10 cellular contexts compared by ENCODE assay signal in genomic region chr6:24064106-24064505, GRCh38.
DNase-seq lines count a peak whose midpoint lies in the region; ATAC-seq, FAIRE-seq and TF ChIP-seq lines count a peak whose summit lies in the region.
"Had no signal": no experiment of that assay in that cellular context is flagged by ENCODE, and none has a peak within 500 bp of the region (broad histone marks: within the 10 kb centered on the region; RNA-seq: fewer than 3 reads in every experiment).

No MANE protein-coding gene starts in this region.

- H3K27me3 ChIP-seq in left lung = no peaks in the 10 kb centered on the region

- ATAC-seq in left lung = peak; percentile 46
- ATAC-seq in HG02798 (IDR thresholded peaks at IDR 0.05; ENCODE audit: poor library complexity, unreplicated experiment) = no peak
- ATAC-seq in T-cell (replicated peaks in 1 of 4) = no peak
- no peak for ATAC-seq in left cardiac atrium
- ATAC-seq: Right ventricle myocardium inferior had no signal

- no peaks in the 10 kb centered on the region for H3K4me1 ChIP-seq in left lung

- peaks cover 0 to 4% of the 10 kb centered on the region in 2 donors for H3K9me3 ChIP-seq in left lung

- no peaks in the 10 kb centered on the region for H3K36me3 Mint-ChIP-seq in T-cell

- H3K4me3 ChIP-seq in Jurkat, Clone E6-1 (ENCODE audit: low read length) = no peak overlapping the region
- H3K4me3 ChIP-seq in left lung (no peak overlapping the region), coronary artery (no peak overlapping the region)

- POLR2A ChIA-PET in T-cell (lab: Charles Lee) = no interaction called here

- TF ChIP-seq CTCF in D721Med (IDR thresholded peaks at IDR 0.05; ENCODE audit: insufficient read depth, missing control alignments) (peak; percentile 74), left lung (IDR thresholded peaks at IDR 0.05) (no peak), coronary artery (IDR thresholded peaks at IDR 0.05) (no peak)

- DNase-seq in D721Med (ENCODE audit: insufficient read length, low spot score) = no peak
- peak; percentile 6 for DNase-seq in Jurkat, Clone E6-1 (ENCODE audit: low read depth, low spot score)
- DNase-seq in SK-N-DZ (ENCODE audit: low spot score) = peak; percentile 47
- DNase-seq in left lung = no peak
- no peak for DNase-seq in coronary artery (ENCODE audit: low spot score)
- no peak for DNase-seq in T-cell
- no peak for DNase-seq in left cardiac atrium

- H3K27ac ChIP-seq in left lung (no peak overlapping the region), coronary artery (no peak overlapping the region)

- CTCF ChIA-PET in T-cell (lab: Charles Lee) = no interaction called here

- peaks cover 0 to 13% of the 10 kb centered on the region in 2 donors for H3K27me3 Mint-ChIP-seq in T-cell
- H3K27me3 Mint-ChIP-seq: central memory CD8-positive, alpha-beta T cell had no signal

- no peak overlapping the region for H3K27ac Mint-ChIP-seq in T-cell

- H3K4me1 Mint-ChIP-seq in T-cell = no peaks in the 10 kb centered on the region
- H3K4me1 Mint-ChIP-seq: central memory CD8-positive, alpha-beta T cell had no signal

- no peak overlapping the region for H3K4me3 Mint-ChIP-seq in T-cell
- H3K4me3 Mint-ChIP-seq: central memory CD8-positive, alpha-beta T cell had no signal

- no peaks in the 10 kb centered on the region for H3K36me3 ChIP-seq in left lung

- H3K9me3 Mint-ChIP-seq in T-cell = peaks cover 0 to 10% (median 0%) of the 10 kb centered on the region in 3 donors
- H3K9me3 Mint-ChIP-seq: central memory CD8-positive, alpha-beta T cell had no signal

- intact Hi-C loops in left lung (cut with DNase I) = no loop called here
- intact Hi-C loops in left cardiac atrium (cut with DNase I) = no loop called here

- peak; percentile 73 for FAIRE-seq in D721Med (lab: Jason Lieb, UNC)

Comparison
In these comparisons a context has a peak if more than half of its experiments do, and no peak if none do; other contexts are left out.
1. DNase-seq: peak in Jurkat, Clone E6-1 (single experiment) and SK-N-DZ (single experiment); none in D721Med (single experiment), left lung (0 of 2), coronary artery (single experiment), T-cell (0 of 34) and left cardiac atrium (single experiment).